Comparison of ENCODE assay signal across 32 cellular contexts in the genomic region with DNA sequence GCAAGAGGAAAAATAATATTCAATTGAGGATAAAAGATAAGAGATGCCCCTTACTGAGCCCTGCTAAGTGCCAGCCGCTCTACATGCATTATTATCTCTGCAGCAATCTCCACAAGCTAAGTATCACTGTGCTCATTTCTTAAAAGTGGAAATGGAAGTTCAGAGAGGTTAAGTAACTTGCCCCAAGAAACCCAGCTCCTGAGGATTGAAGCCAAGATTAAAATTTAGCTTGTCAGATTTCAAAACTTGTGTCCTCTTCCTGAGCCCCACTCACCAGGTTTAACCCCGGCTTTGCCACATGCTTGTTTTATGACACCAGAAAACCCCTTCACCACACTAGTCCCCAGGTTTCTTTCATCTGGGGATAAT. TPM values are rescaled to one million over a fixed set of nuclear protein-coding genes. Genes with fewer than 3 reads are reported as not detected.
"Had no signal": no experiment of that assay in that cellular context is flagged by ENCODE, and none has a peak within 500 bp of the region (broad histone marks: within the 10 kb centered on the region; RNA-seq: fewer than 3 reads in every experiment).

No MANE protein-coding gene starts in this region.

- H2AFZ ChIP-seq: neural progenitor cell, parathyroid adenoma had no signal

- H3K4me1 ChIP-seq: parathyroid adenoma, psoas muscle, right lobe of liver, sigmoid colon, stomach, thyroid gland, tibial nerve, upper lobe of left lung, vagina had no signal

- H3K27ac ChIP-seq: neural progenitor cell, ovary, parathyroid adenoma, psoas muscle, right lobe of liver, sigmoid colon, stomach, thoracic aorta, thyroid gland, tibial nerve, upper lobe of left lung, vagina had no signal

- H3K27me3 ChIP-seq: ovary, right lobe of liver, thyroid gland, vagina had no signal

- H3K79me2 ChIP-seq: parathyroid adenoma had no signal

- H3K4me2 ChIP-seq: neural progenitor cell had no signal

- H3K9ac ChIP-seq: neural progenitor cell, parathyroid adenoma had no signal

- H3K36me3 ChIP-seq: neural progenitor cell, ovary, right lobe of liver, sigmoid colon, stomach, thoracic aorta, thyroid gland, tibial nerve, upper lobe of left lung, vagina had no signal

- H3K9me3 ChIP-seq: ovary, psoas muscle, right lobe of liver, sigmoid colon, stomach, thoracic aorta, thyroid gland, tibial nerve, upper lobe of left lung, vagina had no signal

- FAIRE-seq: small intestine, urothelium cell line had no signal

- H3K4me3 ChIP-seq: neural progenitor cell, ovary, psoas muscle, right lobe of liver, sigmoid colon, stomach, thoracic aorta, thyroid gland, tibial nerve, upper lobe of left lung, vagina had no signal

- DNase-seq: occipital lobe; ovary; posterior cingulate gyrus; psoas muscle; right cardiac atrium; right lobe of liver; sigmoid colon; small intestine; stimulated activated CD4-positive, alpha-beta T cell treated with anti-CD3 and anti-CD28 coated beads, Interleukin-15, amount 100 ng/mL, for 24 hours; stimulated activated CD4-positive, alpha-beta T cell treated with anti-CD3 and anti-CD28 coated beads, Interleukin-2, amount 100 ng/mL, for 24 hours; stimulated activated CD4-positive, alpha-beta T cell treated with anti-CD3 and anti-CD28 coated beads, Interleukin-2, amount 100 ng/mL, for 48 hours; stimulated activated CD4-positive, alpha-beta T cell treated with anti-CD3 and anti-CD28 coated beads, Interleukin-4, amount 100 ng/mL, for 24 hours; stimulated activated naive B cell treated with anti-CD40 and anti-IgM and Interleukin-4, amounts not matched to agents 10 μg/mL and 1 μg/mL and 100 μg/mL, for 72 hours; stimulated activated naive CD4-positive, alpha-beta T cell treated with Interleukin-2 at 50 U/mL for 16 hours; stomach; thyroid gland; trophoblast cell; upper lobe of left lung had no signal

- ATAC-seq: psoas muscle; right cardiac atrium; right lobe of liver; stimulated activated effector memory CD8-positive, alpha-beta T cell treated with anti-CD3 and anti-CD28 coated beads, Interleukin-12 subunit alpha, Interleukin-12 subunit beta, amount 100 ng/mL, for 72 hours; stimulated activated naive B cell treated with anti-CD40 and anti-IgM and Interleukin-4, amounts not matched to agents 10 μg/mL and 1 μg/mL and 100 μg/mL, for 72 hours had no signal

RNA-seq across cellular contexts. Expression of gene PAX7, which starts 11.2 kb away (rescaled TPM):
- total RNA-seq: occipital lobe, osteoblast, ovary, progenitor cell of endocrine pancreas, renal cortical epithelial cell, right cardiac atrium, right lobe of liver, sigmoid colon, stomach, subcutaneous adipose tissue, temporal lobe, thoracic aorta, tibial nerve, upper lobe of left lung, ureter, vagina had no signal
- polyA plus RNA-seq: neural cell, ovary, right cardiac atrium, sigmoid colon, stomach had no signal
